In the genomic region with DNA sequence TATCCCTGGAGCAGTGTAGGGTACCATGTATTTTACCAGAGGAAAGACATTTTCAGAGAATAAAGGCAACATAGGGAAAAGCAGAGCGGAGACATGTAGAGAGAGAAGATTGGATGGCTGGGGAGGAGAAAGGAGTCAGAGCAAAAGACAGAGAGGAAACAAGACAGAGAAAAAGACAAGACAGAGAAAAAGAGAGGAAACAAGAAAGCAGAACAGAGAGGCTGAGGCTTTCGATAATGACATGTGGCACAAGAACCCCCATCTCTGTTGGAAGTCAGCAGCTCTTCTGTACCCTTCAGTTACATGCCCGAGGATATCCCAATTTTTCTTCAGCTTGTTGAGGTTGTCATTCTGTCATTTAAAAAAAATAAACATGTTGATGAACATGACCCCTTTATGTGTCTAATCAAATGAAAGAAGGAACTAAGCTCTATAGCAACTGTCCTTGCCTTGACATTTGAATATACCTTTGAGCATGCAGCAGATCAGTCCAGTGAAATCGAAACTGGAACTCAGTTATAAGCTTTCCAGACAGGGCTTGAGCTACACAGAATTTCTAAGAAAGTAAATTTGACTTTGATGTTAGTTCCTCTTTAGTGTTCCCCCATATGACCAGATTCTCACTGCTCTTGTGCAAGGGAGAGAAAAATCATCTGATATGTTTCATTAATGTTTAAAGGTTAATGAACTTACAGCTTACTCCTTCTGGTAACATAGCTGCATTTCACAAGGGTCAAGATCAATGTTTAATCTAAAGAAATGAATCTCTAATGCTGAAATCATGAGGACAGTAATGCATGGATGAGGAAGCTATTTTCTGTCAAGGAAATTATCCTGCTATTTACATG, we compare ENCODE assay signal across 8 cellular contexts.
A peak's percentile ranks its signal among the peaks of the same experiment; 100 is the strongest.
DNase-seq lines count a peak whose midpoint lies in the region; ATAC-seq and TF ChIP-seq lines count a peak whose summit lies in the region.

No MANE protein-coding gene starts in this region.

- intact Hi-C loops in left lung (cut with DNase I): no loop called here

- ATAC-seq in GM18870 (IDR thresholded peaks at IDR 0.05; ENCODE audit: unreplicated experiment): peak; percentile 86
- peak; percentile 79 for ATAC-seq in HG02759 (IDR thresholded peaks at IDR 0.05; ENCODE audit: unreplicated experiment)
- peak; percentile 63 for ATAC-seq in left lung

- H3K27ac ChIP-seq in left lung: peak overlapping the region; percentile 1 to 68

- no peak for TF ChIP-seq CTCF in left lung (IDR thresholded peaks at IDR 0.05)

- H3K4me1 ChIP-seq in left lung: peaks cover 0 to 34% of the 10 kb centered on the region in 2 donors

- no peaks in the 10 kb centered on the region for H3K9me3 ChIP-seq in left lung

- no peak overlapping the region for H3K4me3 ChIP-seq in left lung

- no peaks in the 10 kb centered on the region for H3K36me3 ChIP-seq in left lung

- DNase-seq in NCI-H526 treated with DMSO at 0.1 percent for 48 hours (lab: John Stamatoyannopoulos, UW) (peak; percentile 42), left lung (no peak), dermis blood vessel endothelial cell (no peak), COLO668 (lab: John Stamatoyannopoulos, UW; ENCODE audit: unreplicated experiment) (no peak), epidermal melanocyte (ENCODE audit: insufficient read length, low spot score) (no peak), SHP77 treated with DMSO at 0.1 percent for 48 hours (lab: John Stamatoyannopoulos, UW) (no peak)

- H3K27me3 ChIP-seq in left lung: no peaks in the 10 kb centered on the region
